34 cellular contexts compared by ENCODE assay signal in genomic region chr4:51820443-51820842, GRCh38.
"Had no signal": no experiment of that assay in that cellular context is flagged by ENCODE, and none has a peak within 500 bp of the region (broad histone marks: within the 10 kb centered on the region; RNA-seq: fewer than 3 reads in every experiment).

No MANE protein-coding gene starts in this region.

- H3K27ac ChIP-seq: adrenal gland, ascending aorta, body of pancreas, brain microvascular endothelial cell, breast epithelium, cardiac muscle cell had no signal

- FAIRE-seq: astrocyte, bronchial epithelial cell had no signal

- DNase-seq: activated effector memory CD4-positive, alpha-beta T cell treated with anti-CD3 and anti-CD28 coated beads, Interleukin-2, amount 50 U/mL, for 16 hours; activated effector memory CD4-positive, alpha-beta T cell treated with Interleukin-2 at 50 U/mL for 16 hours; activated gamma-delta T cell; activated gamma-delta T cell treated with Interleukin-2 at 50 U/mL for 16 hours; activated naive CD4-positive, alpha-beta T cell; activated naive CD4-positive, alpha-beta T cell treated with anti-CD3 and anti-CD28 coated beads for 36 hours; activated naive CD4-positive, alpha-beta T cell treated with anti-CD3 and anti-CD28 coated beads, Interleukin-2, amount 10 ng/mL, durations not matched to agents 7 days and 5 days; activated naive CD4-positive, alpha-beta T cell treated with anti-CD3 and anti-CD28 coated beads, Interleukin-2, amount 50 U/mL, for 16 hours; activated naive CD4-positive, alpha-beta T cell treated with Interleukin-2 at 50 U/mL for 16 hours; activated naive CD8-positive, alpha-beta T cell treated with anti-CD3 and anti-CD28 coated beads for 36 hours; activated naive CD8-positive, alpha-beta T cell treated with anti-CD3 and anti-CD28 coated beads, Interleukin-2, amount 10 ng/mL, durations not matched to agents 7 days and 5 days; activated naive CD8-positive, alpha-beta T cell treated with anti-CD3 and anti-CD28 coated beads, Interleukin-2, amount 50 U/mL, for 24 hours; activated T-cell treated with anti-CD3 and anti-CD28 coated beads, Interleukin-2, amount 50 U/mL, for 1 hour; activated T-cell treated with anti-CD3 and anti-CD28 coated beads, Interleukin-2, amount 50 U/mL, for 24 hours; activated T-cell treated with anti-CD3 and anti-CD28 coated beads, Interleukin-2, amount 50 U/mL, for 4 hours; activated T-cell treated with anti-CD3 and anti-CD28 coated beads, Interleukin-2, amount 50 U/mL, for 48 hours; activated T-cell treated with anti-CD3 and anti-CD28 coated beads, Interleukin-2, amount 50 U/mL, for 72 hours; adrenal gland; amniotic stem cell; amygdala; anterior cingulate cortex; aorta; body of pancreas; brain microvascular endothelial cell; caudate nucleus; central memory CD4-positive, alpha-beta T cell; cerebellar nuclear complex had no signal

- H3K36me3 ChIP-seq: adrenal gland, ascending aorta, brain microvascular endothelial cell, breast epithelium, cardiac muscle cell had no signal

- H3K4me1 ChIP-seq: adrenal gland, ascending aorta, body of pancreas, breast epithelium had no signal

- H3K4me3 ChIP-seq: adrenal gland, ascending aorta, body of pancreas, breast epithelium, cardiac muscle cell had no signal

- H3K27me3 ChIP-seq: adrenal gland, ascending aorta, body of pancreas, brain microvascular endothelial cell, breast epithelium, cardiac muscle cell had no signal

- ATAC-seq: activated naive CD4-positive, alpha-beta T cell treated with anti-CD3 and anti-CD28 coated beads, Interleukin-2, amount 50 U/mL, for 72 hours; activated naive CD8-positive, alpha-beta T cell treated with anti-CD3 and anti-CD28 coated beads, Interleukin-2, amount 50 U/mL, for 24 hours; activated T-cell treated with anti-CD3 and anti-CD28 coated beads, Interleukin-2, amount 50 U/mL, for 4 hours; activated T-cell treated with anti-CD3 and anti-CD28 coated beads, Interleukin-2, amount 50 U/mL, for 72 hours; activated T-helper 17 cell treated with anti-CD3 and anti-CD28 coated beads, Interleukin-2, amount 50 U/mL, for 72 hours; body of pancreas had no signal
